ENCODE assay signal across 1 cellular context in genomic region chr2:59933948-59934347, GRCh38.
"Had no signal": no experiment of that assay in that cellular context is flagged by ENCODE, and none has a peak within 500 bp of the region (broad histone marks: within the 10 kb centered on the region; RNA-seq: fewer than 3 reads in every experiment).

No MANE protein-coding gene starts in this region.

- H3K36me3 ChIP-seq: MG63 had no signal

- H3K4me3 ChIP-seq: MG63 had no signal

- H3K27me3 ChIP-seq: MG63 had no signal

- H3K9me3 ChIP-seq: MG63 had no signal
